ENCODE assay signal across 8 cellular contexts in the genomic region with DNA sequence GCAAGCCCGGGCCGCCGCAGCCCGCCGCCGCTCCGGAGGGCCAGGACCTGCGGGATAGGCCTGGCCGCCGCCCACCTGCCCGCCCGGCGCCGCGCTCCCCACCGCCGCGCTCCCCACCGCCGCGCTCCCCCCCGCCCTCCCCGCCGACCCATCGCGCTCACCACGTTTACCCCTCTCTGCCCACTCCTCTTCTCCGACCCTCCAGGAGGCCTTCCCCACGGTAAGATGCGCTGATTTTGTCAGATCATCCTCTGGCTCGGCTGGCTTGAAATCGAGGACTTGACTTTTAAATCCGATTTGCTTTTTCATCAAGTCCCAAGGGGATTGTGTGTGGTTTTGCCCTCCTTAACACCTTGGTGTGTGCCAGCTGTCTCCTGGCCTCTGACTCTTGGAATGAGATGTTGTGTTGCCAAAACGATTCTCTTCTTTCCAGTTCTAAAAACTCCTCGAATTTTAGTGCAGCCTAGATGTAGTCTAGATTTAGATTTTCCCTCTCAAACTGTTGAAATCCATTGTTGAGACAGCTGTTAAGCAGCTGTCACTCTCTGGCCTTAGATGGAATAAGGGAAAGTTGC. TPM values are rescaled to one million over a fixed set of nuclear protein-coding genes. Genes with fewer than 3 reads are reported as not detected.
DNase-seq lines count a peak whose midpoint lies in the region; FAIRE-seq and TF ChIP-seq lines count a peak whose summit lies in the region.

No MANE protein-coding gene starts in this region.

- H3K27me3 Mint-ChIP-seq in endodermal cell (ENCODE audit: insufficient read depth) (no peaks in the 10 kb centered on the region), neural crest cell (ENCODE audit: low read depth) (no peaks in the 10 kb centered on the region)

- peaks cover 8% of the 10 kb centered on the region for H3K4me1 Mint-ChIP-seq in endodermal cell
- peaks cover 26% of the 10 kb centered on the region for H3K4me1 Mint-ChIP-seq in neural crest cell

- WGBS in endodermal cell (ENCODE audit: insufficient coverage in 1 of 2, insufficient read length in 1 of 2), 2 experiments = 3 to 31% methylated on average over 2 to 24 of the region's 35 CpGs

- H3K9me3 ChIP-seq in NT2/D1 (ENCODE audit: insufficient read depth, low read length) (no peaks in the 10 kb centered on the region), endodermal cell (ENCODE audit: control insufficient read depth, low read length) (no peaks in the 10 kb centered on the region)

- no peak for FAIRE-seq in HTR-8/SVneo (lab: Jason Lieb, UNC)

- H3K27me3 ChIP-seq in NT2/D1 (ENCODE audit: insufficient read depth, insufficient read length) (no peaks in the 10 kb centered on the region), endodermal cell (ENCODE audit: control insufficient read depth, insufficient read depth, low read length, poor library complexity, severe bottlenecking) (no peaks in the 10 kb centered on the region)

- H3K36me3 ChIP-seq in NT2/D1 (ENCODE audit: insufficient read depth, insufficient read length, low read length) (peaks cover 46% of the 10 kb centered on the region), endodermal cell (ENCODE audit: control insufficient read depth, insufficient read depth, low read length) (peaks cover 45% of the 10 kb centered on the region)

- peak overlapping the region; percentile 86 for H3K4me3 Mint-ChIP-seq in endodermal cell
- H3K4me3 Mint-ChIP-seq in neural crest cell = peak overlapping the region; percentile 97

- H3K36me3 Mint-ChIP-seq in endodermal cell (ENCODE audit: low read depth) (peaks cover 45% of the 10 kb centered on the region), neural crest cell (ENCODE audit: low read depth) (peaks cover 14% of the 10 kb centered on the region)

- H3K9me3 Mint-ChIP-seq in endodermal cell (no peaks in the 10 kb centered on the region), neural crest cell (no peaks in the 10 kb centered on the region)

- peak overlapping the region; percentile 90 for H3K9ac ChIP-seq in NT2/D1 (ENCODE audit: insufficient read length, low read depth)
- peak overlapping the region; percentile 98 for H3K9ac ChIP-seq in endodermal cell (ENCODE audit: extremely low read depth, low read length, poor library complexity, severe bottlenecking)

- no peaks in the 10 kb centered on the region for H3K4me1 ChIP-seq in NT2/D1 (ENCODE audit: insufficient read depth, insufficient read length)
- peaks cover 9% of the 10 kb centered on the region for H3K4me1 ChIP-seq in endodermal cell (ENCODE audit: control insufficient read depth, insufficient read depth, low read length)

- peak; percentile 46 for DNase-seq in NCI-H748 (lab: John Stamatoyannopoulos, UW; ENCODE audit: unreplicated experiment)
- no peak for DNase-seq in NCI-H748 treated with DMSO at 0.1 percent for 48 hours (lab: John Stamatoyannopoulos, UW)
- DNase-seq in NT2/D1 (ENCODE audit: low read depth, low spot score) = no peak
- peak; percentile 51 for DNase-seq in endodermal cell
- no peak for DNase-seq in neural crest cell (ENCODE audit: low read depth, low spot score)
- no peak for DNase-seq in AG08396 (ENCODE audit: low spot score)
- no peak for DNase-seq in HTR-8/SVneo (ENCODE audit: insufficient read length, low spot score)
- DNase-seq in stimulated activated CD8-positive, alpha-beta memory T cell treated with anti-CD3 and anti-CD28 coated beads, Interleukin-4, amount 100 ng/mL, for 48 hours = no peak

- peak overlapping the region; percentile 71 for H3K4me3 ChIP-seq in NT2/D1 (ENCODE audit: insufficient read length, low read depth)
- peak overlapping the region; percentile 99 for H3K4me3 ChIP-seq in endodermal cell (ENCODE audit: low read length)

- peak overlapping the region; percentile 94 for H3K27ac Mint-ChIP-seq in endodermal cell
- peak overlapping the region; percentile 96 for H3K27ac Mint-ChIP-seq in neural crest cell (ENCODE audit: unreplicated experiment)

- H3K27ac ChIP-seq in endodermal cell (ENCODE audit: low read depth, low read length) = peak overlapping the region; percentile 88

- no peak for TF ChIP-seq CTCF in endodermal cell (conservative IDR thresholded peaks at IDR 0.05)
- TF ChIP-seq CTCF in neural crest cell (conservative IDR thresholded peaks at IDR 0.05) = no peak

RNA-seq across cellular contexts. Expression of a gene that starts 0.7 kb away (rescaled TPM):
- 10 to 100 TPM; 51.6 to 56.0 TPM for total RNA-seq in endodermal cell
- 47.5 TPM for polyA plus RNA-seq in endodermal cell (2013, experiment 1 of 2)
- polyA plus RNA-seq in endodermal cell (2013, experiment 2 of 2) = 43.5 TPM
- total RNA-seq in neural crest cell = 68.8 and 74.3 TPM in 2 replicates

RNA-seq across cellular contexts. Expression of a gene that starts 43.6 kb away (rescaled TPM):
- under 1 TPM in 1 of 2 donors, not detected in 1; 0.55 TPM for total RNA-seq in endodermal cell
- polyA plus RNA-seq in endodermal cell (2013, experiment 1 of 2) = 0.32 TPM
- 0.50 TPM for polyA plus RNA-seq in endodermal cell (2013, experiment 2 of 2)
- total RNA-seq in neural crest cell = 0.96 and 1.8 TPM in 2 replicates

Comparison
In these comparisons a context has a peak if more than half of its experiments do, and no peak if none do; other contexts are left out.
1. DNase-seq: peak in NCI-H748 (single experiment) and endodermal cell (single experiment); none in NCI-H748 treated with DMSO at 0.1 percent for 48 hours (single experiment), NT2/D1 (single experiment), neural crest cell (single experiment), AG08396 (single experiment), HTR-8/SVneo (single experiment) and stimulated activated CD8-positive, alpha-beta memory T cell treated with anti-CD3 and anti-CD28 coated beads, Interleukin-4, amount 100 ng/mL, for 48 hours (single experiment).